In the genomic region with DNA sequence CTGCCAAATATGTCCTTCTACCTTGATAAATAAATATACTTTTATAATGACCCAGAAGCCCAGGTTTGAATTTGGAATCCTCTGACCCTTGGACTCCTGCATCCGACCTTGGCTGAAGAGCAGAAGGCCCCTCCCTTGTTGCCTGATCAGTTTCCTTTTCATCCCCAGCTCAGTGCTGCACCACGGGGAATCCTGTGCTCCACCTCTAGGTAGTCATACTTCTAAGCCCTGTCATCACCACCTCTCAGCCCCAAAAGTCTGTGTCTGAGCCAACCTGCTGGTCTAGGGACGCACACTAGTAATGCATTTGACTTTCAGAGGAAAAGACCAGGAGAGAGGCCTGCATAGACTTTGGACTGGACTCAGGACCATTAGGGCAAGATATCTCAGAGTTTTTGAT, we compare ENCODE assay signal across 19 cellular contexts.
A peak's percentile ranks its signal among the peaks of the same experiment; 100 is the strongest.
DNase-seq lines count a peak whose midpoint lies in the region; ATAC-seq, FAIRE-seq and TF ChIP-seq lines count a peak whose summit lies in the region.
"Had no signal": no experiment of that assay in that cellular context is flagged by ENCODE, and none has a peak within 500 bp of the region (broad histone marks: within the 10 kb centered on the region; RNA-seq: fewer than 3 reads in every experiment).

No MANE protein-coding gene starts in this region.

- H3K27me3 Mint-ChIP-seq in stimulated activated naive B cell treated with anti-CD40 and anti-IgM and Interleukin-4, amounts not matched to agents 10 μg/mL and 1 μg/mL and 100 μg/mL, for 72 hours = no peaks in the 10 kb centered on the region

- H3K4me2 ChIP-seq in mesendoderm (ENCODE audit: low read length) = no peak overlapping the region
- H3K4me2 ChIP-seq in PC-9 = no peak overlapping the region

- BruUV-seq in PC-9 (replicated peaks; lab: Mats Ljungman, UMichigan) = no TSS peak

- no peak overlapping the region for H2BK15ac ChIP-seq in mesendoderm (replicated peaks; ENCODE audit: low read depth)

- no peak overlapping the region for H2BK5ac ChIP-seq in mesendoderm (ENCODE audit: low read length)

- peak; percentile 91 for FAIRE-seq in H54 (lab: Jason Lieb, UNC)
- FAIRE-seq: GM18507, HTR-8/SVneo had no signal

- H3K9me3 ChIP-seq in PC-9 (ENCODE audit: insufficient read depth, low read depth) = no peaks in the 10 kb centered on the region; the same call in 1 of the 2 replicates

- H3K36me3 ChIP-seq in mesendoderm (ENCODE audit: control insufficient read depth, insufficient read depth, low read length) (no peaks in the 10 kb centered on the region), PC-9 (ENCODE audit: low read depth) (no peaks in the 10 kb centered on the region)

- no peaks in the 10 kb centered on the region for H3K4me1 Mint-ChIP-seq in stimulated activated naive B cell treated with anti-CD40 and anti-IgM and Interleukin-4, amounts not matched to agents 10 μg/mL and 1 μg/mL and 100 μg/mL, for 72 hours

- no peak for TF ChIP-seq POLR2A in H54 (IDR thresholded peaks at IDR 0.05; ENCODE audit: low read depth, low read length)

- H3K4me1 ChIP-seq in foreskin keratinocyte (no peaks in the 10 kb centered on the region), mesendoderm (ENCODE audit: control insufficient read depth, low read depth, low read length) (no peaks in the 10 kb centered on the region), PC-9 (replicated peaks; ENCODE audit: insufficient read depth) (peaks cover 16% of the 10 kb centered on the region)

- CTCF ChIA-PET in PC-9 (lab: Charles Lee) = no interaction called here

- 0 out of 2 replicates have a peak, but pooled peaks cover 7% of the 10 kb centered on the region for H3F3A ChIP-seq in PC-9 (ENCODE audit: insufficient read depth, low read depth)

- no peak overlapping the region for H3K4ac ChIP-seq in mesendoderm (ENCODE audit: low read depth, low read length)

- H4K8ac ChIP-seq in mesendoderm (ENCODE audit: low read depth, low read length) = no peak overlapping the region

- H3K4me3 Mint-ChIP-seq in stimulated activated naive B cell treated with anti-CD40 and anti-IgM and Interleukin-4, amounts not matched to agents 10 μg/mL and 1 μg/mL and 100 μg/mL, for 72 hours = no peak overlapping the region

- no peaks in the 10 kb centered on the region for H3K36me3 Mint-ChIP-seq in stimulated activated naive B cell treated with anti-CD40 and anti-IgM and Interleukin-4, amounts not matched to agents 10 μg/mL and 1 μg/mL and 100 μg/mL, for 72 hours

- H4K20me1 ChIP-seq in PC-9 (ENCODE audit: insufficient read depth) = no peaks in the 10 kb centered on the region

- no peak overlapping the region for H2AK5ac ChIP-seq in mesendoderm (ENCODE audit: low read length)

- ATAC-seq in foreskin keratinocyte = peak; percentile 45
- ATAC-seq in stimulated activated naive B cell treated with anti-CD40 and anti-IgM and Interleukin-4, amounts not matched to agents 10 μg/mL and 1 μg/mL and 100 μg/mL, for 72 hours (replicated peaks) = no peak
- no peak for ATAC-seq in Right ventricle myocardium inferior
- ATAC-seq: Panc1 had no signal

- no peak overlapping the region for H3K18ac ChIP-seq in mesendoderm (ENCODE audit: low read length)

- no peak overlapping the region for H3K23ac ChIP-seq in mesendoderm (ENCODE audit: low read length)

- H3K9ac ChIP-seq in mesendoderm (ENCODE audit: low read length) = no peak overlapping the region

- H3K27me3 ChIP-seq in foreskin keratinocyte = no peaks in the 10 kb centered on the region
- H3K27me3 ChIP-seq in mesendoderm (ENCODE audit: insufficient read depth, low read length, poor library complexity) = no peaks in the 10 kb centered on the region
- no peaks in the 10 kb centered on the region for H3K27me3 ChIP-seq in PC-9 (ENCODE audit: insufficient read depth, low read depth)

- no peak overlapping the region for H3K4me3 ChIP-seq in mesendoderm (ENCODE audit: low read length)
- no peak overlapping the region for H3K4me3 ChIP-seq in PC-9
- H3K4me3 ChIP-seq: SK-N-MC had no signal

- H3K9me3 Mint-ChIP-seq in stimulated activated naive B cell treated with anti-CD40 and anti-IgM and Interleukin-4, amounts not matched to agents 10 μg/mL and 1 μg/mL and 100 μg/mL, for 72 hours = no peaks in the 10 kb centered on the region

- H3K9me2 ChIP-seq in PC-9 (ENCODE audit: insufficient read depth) = no peaks in the 10 kb centered on the region; the same call in 1 of the 2 replicates

- POLR2A ChIA-PET in PC-9 (lab: Charles Lee; ENCODE audit: unreplicated experiment) = no interaction called here

- WGBS in mesendoderm (ENCODE audit: extremely low coverage, insufficient coverage, low lambda C conversion rate) = no CpG with 5 or more reads among the region's 3 CpGs

- intact Hi-C loops in PC-9 (cut with micrococcal nuclease; ENCODE audit: unreplicated experiment) = no loop called here
- intact Hi-C loops in Right ventricle myocardium inferior (cut with DNase I) = no loop called here

- no peak overlapping the region for H3K27ac Mint-ChIP-seq in stimulated activated naive B cell treated with anti-CD40 and anti-IgM and Interleukin-4, amounts not matched to agents 10 μg/mL and 1 μg/mL and 100 μg/mL, for 72 hours

- DNase-seq in H54 (ENCODE audit: insufficient read length, low spot score) = peak; percentile 5
- peak; percentile 86 for DNase-seq in NCI-H69 (lab: John Stamatoyannopoulos, UW)
- DNase-seq in foreskin keratinocyte = no peak
- DNase-seq in mesendoderm = peak; percentile 36
- DNase-seq in PC-9 = no peak
- DNase-seq in stimulated activated naive B cell treated with anti-CD40 and anti-IgM and Interleukin-4, amounts not matched to agents 10 μg/mL and 1 μg/mL and 100 μg/mL, for 72 hours = no peak
- no peak for DNase-seq in Right ventricle myocardium inferior (ENCODE audit: missing footprints)
- no peak for DNase-seq in HT-29 (ENCODE audit: low spot score)
- DNase-seq: GOT3, KBM-7, MM.1S, NCI-H2029, NCI-H446 treated with DMSO at 0.1 percent for 48 hours, NCI-H526, SIG-M5 had no signal

- H3K79me2 ChIP-seq in mesendoderm (ENCODE audit: control insufficient read depth, insufficient read depth, low read length) = no peaks in the 10 kb centered on the region
- H3K79me2 ChIP-seq in PC-9 (ENCODE audit: low read depth) = no peaks in the 10 kb centered on the region

- no peak overlapping the region for H3K56ac ChIP-seq in mesendoderm (ENCODE audit: low read length)

- TF ChIP-seq CTCF in foreskin keratinocyte (conservative IDR thresholded peaks at IDR 0.05) = no peak
- no peak for TF ChIP-seq CTCF in PC-9 (conservative IDR thresholded peaks at IDR 0.05)

- H2AFZ ChIP-seq in PC-9 = no peak overlapping the region

- H3K27ac ChIP-seq in foreskin keratinocyte (no peak overlapping the region), mesendoderm (ENCODE audit: low read depth, low read length) (no peak overlapping the region), PC-9 (no peak overlapping the region)
- H3K27ac ChIP-seq: SK-N-MC had no signal

- no peak overlapping the region for H2BK120ac ChIP-seq in mesendoderm (ENCODE audit: low read depth, low read length)

- H4K5ac ChIP-seq in mesendoderm (ENCODE audit: low read length) = no peak overlapping the region

- H3K79me1 ChIP-seq in mesendoderm (ENCODE audit: low read length) = no peaks in the 10 kb centered on the region

Comparison
In these comparisons a context has a peak if more than half of its experiments do, and no peak if none do; other contexts are left out.
1. DNase-seq: peak in H54 (single experiment), NCI-H69 (single experiment) and mesendoderm (single experiment); none in foreskin keratinocyte (0 of 2), PC-9 (0 of 2), stimulated activated naive B cell treated with anti-CD40 and anti-IgM and Interleukin-4, amounts not matched to agents 10 μg/mL and 1 μg/mL and 100 μg/mL, for 72 hours (single experiment), Right ventricle myocardium inferior (single experiment) and HT-29 (single experiment).